Comparison of ENCODE assay signal across 8 cellular contexts in the genomic region with DNA sequence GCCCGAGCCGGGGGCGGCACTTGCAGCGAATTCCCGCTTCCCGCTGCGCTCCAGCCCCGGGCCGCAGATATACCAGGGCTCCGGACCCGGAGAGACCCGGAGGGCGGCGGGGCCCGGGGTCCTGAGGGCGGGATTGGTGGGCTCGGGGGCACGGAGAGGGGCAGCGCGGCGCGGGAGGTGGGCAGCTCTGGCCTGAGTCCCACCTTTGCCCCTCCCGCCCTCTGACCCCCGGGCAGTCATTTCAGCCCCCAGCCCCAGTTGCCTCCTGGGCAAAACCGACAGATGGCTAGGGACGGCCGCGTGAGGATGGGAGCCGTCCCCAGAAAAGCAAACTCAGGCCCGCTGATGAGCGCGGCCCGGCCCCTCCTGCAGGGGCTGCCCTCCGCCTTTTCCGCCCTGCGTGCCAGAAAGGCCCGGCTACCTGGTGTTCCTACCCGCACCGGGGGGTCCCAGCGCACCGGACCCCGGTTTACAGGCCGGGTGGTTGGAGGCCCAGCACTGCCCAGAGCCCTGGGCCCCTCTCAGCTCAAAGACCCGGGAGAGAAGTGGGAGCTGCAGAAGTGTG. TPM values are rescaled to one million over a fixed set of nuclear protein-coding genes. Genes with fewer than 3 reads are reported as not detected.
DNase-seq lines count a peak whose midpoint lies in the region; ATAC-seq, FAIRE-seq and TF ChIP-seq lines count a peak whose summit lies in the region.

No MANE protein-coding gene starts in this region.

- no TSS peak for BruUV-seq in OCI-LY7 (replicated peaks; lab: Mats Ljungman, UMichigan)

- no peaks in the 10 kb centered on the region for H3K9me3 ChIP-seq in DOHH2 (ENCODE audit: control insufficient read depth, insufficient read depth, low read length)
- H3K9me3 ChIP-seq in OCI-LY7 (ENCODE audit: low read length): no peaks in the 10 kb centered on the region
- no peaks in the 10 kb centered on the region for H3K9me3 ChIP-seq in neutrophil

- H3K79me2 ChIP-seq in DOHH2 (ENCODE audit: control insufficient read depth, low read length) (peaks cover 56% of the 10 kb centered on the region), OCI-LY7 (ENCODE audit: insufficient read depth, low read depth, low read length) (no peaks in the 10 kb centered on the region)

- no peak for FAIRE-seq in RCC 7860 (lab: Jason Lieb, UNC)

- peak overlapping the region; percentile 74 for H2AFZ ChIP-seq in OCI-LY7 (ENCODE audit: low read length)

- H3K36me3 ChIP-seq in DOHH2 (ENCODE audit: control insufficient read depth, low read length) (peaks cover 25% of the 10 kb centered on the region), OCI-LY7 (ENCODE audit: insufficient read depth, low read length) (no peaks in the 10 kb centered on the region), neutrophil (no peaks in the 10 kb centered on the region)

- H3F3A ChIP-seq in DOHH2 (ENCODE audit: control insufficient read depth, insufficient read depth): 0 out of 2 replicates have a peak, but pooled peaks cover 3% of the 10 kb centered on the region

- TF ChIP-seq CTCF in DOHH2 (IDR thresholded peaks at IDR 0.05; ENCODE audit: low read depth, low read length, poor library complexity, severe bottlenecking) (no peak), OCI-LY7 (conservative IDR thresholded peaks at IDR 0.05; ENCODE audit: low read length) (no peak), epithelial cell of proximal tubule (conservative IDR thresholded peaks at IDR 0.05; ENCODE audit: low read depth, low read length) (no peak), neutrophil (IDR thresholded peaks at IDR 0.05) (no peak)

- H3K27me3 ChIP-seq in DOHH2 (ENCODE audit: control insufficient read depth, low read length): peaks cover 14% of the 10 kb centered on the region
- H3K27me3 ChIP-seq in neutrophil: no peaks in the 10 kb centered on the region

- no peak for ATAC-seq in GM18867 (IDR thresholded peaks at IDR 0.05; ENCODE audit: unreplicated experiment)

- H3K4me2 ChIP-seq in DOHH2 (ENCODE audit: low read length): peak overlapping the region; percentile 83
- peak overlapping the region; percentile 87 for H3K4me2 ChIP-seq in OCI-LY7 (ENCODE audit: low read length)

- peaks cover 50% of the 10 kb centered on the region for H3K4me1 ChIP-seq in DOHH2 (ENCODE audit: control insufficient read depth, low read length)
- H3K4me1 ChIP-seq in OCI-LY7 (ENCODE audit: insufficient read depth, low read length, poor library complexity, severe bottlenecking): peaks cover 28% of the 10 kb centered on the region
- H3K4me1 ChIP-seq in neutrophil (ENCODE audit: control insufficient read depth in 1 of 2, insufficient read depth in 1 of 2, low read depth in 1 of 2, low read length in 1 of 2): peaks cover 88 to 91% of the 10 kb centered on the region in 2 experiments

- intact Hi-C loops in OCI-LY7 (cut with micrococcal nuclease; ENCODE audit: unreplicated experiment): no loop called here

- H3K4me3 ChIP-seq in DOHH2 (ENCODE audit: low read length): peak overlapping the region; percentile 94
- peak overlapping the region; percentile 76 for H3K4me3 ChIP-seq in OCI-LY7 (ENCODE audit: low read depth, low read length, poor library complexity, severe bottlenecking)
- H3K4me3 ChIP-seq in epithelial cell of proximal tubule (ENCODE audit: low read depth, low read length): peak overlapping the region; percentile 69
- peak overlapping the region; percentile 87 to 94 for H3K4me3 ChIP-seq in neutrophil (ENCODE audit: low read depth in 1 of 2, low read length in 1 of 2)

- H3K27ac ChIP-seq in DOHH2 (ENCODE audit: low read depth, low read length) (peak overlapping the region; percentile 25; the same call in 1 of the 2 replicates), OCI-LY7 (ENCODE audit: low read depth, low read length, poor library complexity, severe bottlenecking) (peak overlapping the region; percentile 7), neutrophil (peak overlapping the region; percentile 99)

- CTCF ChIA-PET in OCI-LY7 (lab: Charles Lee; ENCODE audit: unreplicated experiment): no interaction called here

- POLR2A ChIA-PET in OCI-LY7 (lab: Charles Lee): interaction anchor here (0.5 to 0.6 kb wide), 3 partner anchors 21 to 80 kb away, joined by 3 to 4 read pairs (median 3); no protein-coding TSS in a partner anchor

- H4K20me1 ChIP-seq in DOHH2 (ENCODE audit: control insufficient read depth, insufficient read depth, low read depth, low read length) (peaks cover 7% of the 10 kb centered on the region), OCI-LY7 (ENCODE audit: insufficient read depth, low read length) (no peaks in the 10 kb centered on the region)

- H3K9me2 ChIP-seq in DOHH2 (replicated peaks; ENCODE audit: control insufficient read depth, low read length): no peaks in the 10 kb centered on the region
- H3K9me2 ChIP-seq in OCI-LY7 (ENCODE audit: insufficient read depth, low read length): no peaks in the 10 kb centered on the region

- DNase-seq in OCI-LY7 (ENCODE audit: low spot score): peak; percentile 38
- no peak for DNase-seq in epithelial cell of proximal tubule (ENCODE audit: low read depth)
- DNase-seq in amniotic stem cell (lab: John Stamatoyannopoulos, UW): no peak
- DNase-seq in RCC 7860 (ENCODE audit: low spot score): no peak
- DNase-seq in NCI-H2196 treated with DMSO at 0.1 percent for 48 hours (lab: John Stamatoyannopoulos, UW; ENCODE audit: unreplicated experiment): no peak

RNA-seq across cellular contexts. Expression of gene RBM17, which starts 56.7 kb away (rescaled TPM):
- 103 and 152 TPM in 2 replicates for total RNA-seq in OCI-LY7 (2014; rRNA removed; shearing (Covaris generic))
- total RNA-seq in OCI-LY7 (2022) (248 and 266 TPM in 2 replicates), epithelial cell of proximal tubule (48.2 and 57.3 TPM in 2 replicates)

RNA-seq across cellular contexts. Expression of gene PFKFB3, which starts 57.2 kb away (rescaled TPM):
- 29.0 and 33.7 TPM in 2 replicates for total RNA-seq in OCI-LY7 (2014; rRNA removed; shearing (Covaris generic))
- 36.7 and 50.7 TPM in 2 replicates for total RNA-seq in OCI-LY7 (2022)
- 31.3 and 54.9 TPM in 2 replicates for total RNA-seq in epithelial cell of proximal tubule

Comparison
In these comparisons a context has a peak if more than half of its experiments do, and no peak if none do; other contexts are left out.
1. H3K27ac ChIP-seq: peak in every context shown above with its lines; median percentile 99 in neutrophil; 25 in DOHH2; 7 in OCI-LY7.